In genomic region chr17:54085020-54085419, GRCh38 we compare ENCODE assay signal across 30 cellular contexts.
"Had no signal": no experiment of that assay in that cellular context is flagged by ENCODE, and none has a peak within 500 bp of the region (broad histone marks: within the 10 kb centered on the region; RNA-seq: fewer than 3 reads in every experiment).

No MANE protein-coding gene starts in this region.

- H3K27me3 Mint-ChIP-seq: activated CD4-positive, alpha-beta T cell treated with anti-CD3 and anti-CD28 coated beads, Interleukin-2, amount 10 ng/mL, durations not matched to agents 24 days and 14 days; activated CD8-positive, alpha-beta T cell treated with anti-CD3 and anti-CD28 coated beads for 36 hours; activated naive CD4-positive, alpha-beta T cell treated with anti-CD3 and anti-CD28 coated beads, Interleukin-2, amount 50 U/mL, for 24 hours; activated naive CD8-positive, alpha-beta T cell treated with anti-CD3 and anti-CD28 coated beads, Interleukin-2, amount 10 ng/mL, durations not matched to agents 7 days and 5 days; activated T-cell treated with anti-CD3 and anti-CD28 coated beads, Interleukin-2, amount 50 U/mL, for 24 hours had no signal

- H3K27ac ChIP-seq: ascending aorta, body of pancreas, KMS-11, SJCRH30, SK-N-MC had no signal

- FAIRE-seq: bronchial epithelial cell, TTC549 had no signal

- H3K4me3 ChIP-seq: ascending aorta, body of pancreas, SJCRH30, SK-N-MC had no signal

- H3K9me3 ChIP-seq: ascending aorta, body of pancreas, SJCRH30 had no signal

- H3K27me3 ChIP-seq: ascending aorta, body of pancreas, SJCRH30 had no signal

- H3K4me2 ChIP-seq: KMS-11 had no signal

- H3K27ac Mint-ChIP-seq: activated CD4-positive, alpha-beta T cell treated with anti-CD3 and anti-CD28 coated beads, Interleukin-2, amount 10 ng/mL, durations not matched to agents 24 days and 14 days; activated CD8-positive, alpha-beta T cell treated with anti-CD3 and anti-CD28 coated beads for 36 hours; activated naive CD4-positive, alpha-beta T cell treated with anti-CD3 and anti-CD28 coated beads, Interleukin-2, amount 50 U/mL, for 24 hours; activated naive CD8-positive, alpha-beta T cell treated with anti-CD3 and anti-CD28 coated beads, Interleukin-2, amount 10 ng/mL, durations not matched to agents 7 days and 5 days; activated T-cell treated with anti-CD3 and anti-CD28 coated beads, Interleukin-2, amount 50 U/mL, for 24 hours; activated T-helper 2 cell treated with anti-CD3 and anti-CD28 coated beads, Interferon-gamma antibody, Interleukin-2, Interleukin-4, amounts not matched to agents 10 μg/mL and 5 μg/mL and 100 μg/mL, durations not matched to agents 14 hours and 24 hours and 36 hours; T-helper 1 cell treated with Interleukin-12 subunit alpha and Interleukin-12 subunit beta and Interleukin-4 antibody, amounts not matched to agents 30 μg/mL and 1 μg/mL, for 36 hours; T-helper 2 cell treated with Interferon-gamma antibody and Interleukin-4, amounts not matched to agents 5 μg/mL and 100 μg/mL, for 36 hours had no signal

- H3K4me1 ChIP-seq: ascending aorta, body of pancreas, SJCRH30 had no signal

- H3K36me3 ChIP-seq: ascending aorta, SJCRH30 had no signal

- H3K4me3 Mint-ChIP-seq: activated CD4-positive, alpha-beta T cell treated with anti-CD3 and anti-CD28 coated beads, Interleukin-2, amount 10 ng/mL, durations not matched to agents 24 days and 14 days; activated CD8-positive, alpha-beta T cell treated with anti-CD3 and anti-CD28 coated beads for 36 hours; activated naive CD4-positive, alpha-beta T cell treated with anti-CD3 and anti-CD28 coated beads, Interleukin-2, amount 50 U/mL, for 24 hours; activated naive CD8-positive, alpha-beta T cell treated with anti-CD3 and anti-CD28 coated beads, Interleukin-2, amount 10 ng/mL, durations not matched to agents 7 days and 5 days; activated T-cell treated with anti-CD3 and anti-CD28 coated beads, Interleukin-2, amount 50 U/mL, for 24 hours; T-helper 1 cell treated with Interleukin-12 subunit alpha and Interleukin-12 subunit beta and Interleukin-4 antibody, amounts not matched to agents 30 μg/mL and 1 μg/mL, for 36 hours; T-helper 2 cell treated with Interferon-gamma antibody and Interleukin-4, amounts not matched to agents 5 μg/mL and 100 μg/mL, for 36 hours had no signal

- ATAC-seq: activated CD8-positive, alpha-beta T cell treated with anti-CD3 and anti-CD28 coated beads for 36 hours; body of pancreas; Panc1 had no signal

- H3K9ac ChIP-seq: KMS-11 had no signal

- H3K36me3 Mint-ChIP-seq: activated naive CD4-positive, alpha-beta T cell treated with anti-CD3 and anti-CD28 coated beads, Interleukin-2, amount 50 U/mL, for 24 hours; activated naive CD8-positive, alpha-beta T cell treated with anti-CD3 and anti-CD28 coated beads, Interleukin-2, amount 10 ng/mL, durations not matched to agents 7 days and 5 days had no signal

- H3K4me1 Mint-ChIP-seq: activated CD4-positive, alpha-beta T cell treated with anti-CD3 and anti-CD28 coated beads, Interleukin-2, amount 10 ng/mL, durations not matched to agents 24 days and 14 days; activated naive CD4-positive, alpha-beta T cell treated with anti-CD3 and anti-CD28 coated beads, Interleukin-2, amount 50 U/mL, for 24 hours; activated naive CD8-positive, alpha-beta T cell treated with anti-CD3 and anti-CD28 coated beads, Interleukin-2, amount 10 ng/mL, durations not matched to agents 7 days and 5 days had no signal

- DNase-seq: activated CD4-positive, alpha-beta T cell treated with anti-CD3 and anti-CD28 coated beads, Interleukin-2, amount 10 ng/mL, durations not matched to agents 24 days and 14 days; activated CD4-positive, alpha-beta T cell treated with anti-CD3 and anti-CD28 coated beads, Interleukin-2, amount 50 U/mL, for 4 hours; activated CD8-positive, alpha-beta T cell treated with anti-CD3 and anti-CD28 coated beads for 36 hours; activated gamma-delta T cell; activated naive CD4-positive, alpha-beta T cell treated with Interleukin-2 at 50 U/mL for 16 hours; activated naive CD8-positive, alpha-beta T cell treated with anti-CD3 and anti-CD28 coated beads, Interleukin-2, amount 10 ng/mL, durations not matched to agents 7 days and 5 days; activated T-cell treated with anti-CD3 and anti-CD28 coated beads, Interleukin-2, amount 50 U/mL, for 24 hours; amygdala; body of pancreas; caudate nucleus; NCI-H1048; NCI-H1105 treated with DMSO at 0.1 percent for 48 hours; NCI-H1436; NCI-H1694; NCI-H1930; NCI-H2081 treated with DMSO at 0.1 percent for 48 hours; NCI-H345; NCI-H524 treated with DMSO at 0.1 percent for 48 hours; SHP77; SJCRH30 had no signal
